Comparison of ENCODE assay signal across 1 cellular context in genomic region chr10:44958897-44959242, GRCh38.
TF ChIP-seq lines count a peak whose summit lies in the region.

No MANE protein-coding gene starts in this region.

TF ChIP-seq in HCT116, 20 proteins besides CTCF, POLR2A, EP300 and RAD21 (continued from another document):
- no peak for TF ChIP-seq ZBTB33 (IDR thresholded peaks at IDR 0.05; ENCODE audit: extremely low read depth, insufficient replicate concordance, low read length)
- TF ChIP-seq SRF (IDR thresholded peaks at IDR 0.05; ENCODE audit: low read depth): no peak
- no peak for TF ChIP-seq SP1 (IDR thresholded peaks at IDR 0.05; ENCODE audit: low read depth)
- no peak for TF ChIP-seq ELF1 (IDR thresholded peaks at IDR 0.05; ENCODE audit: borderline replicate concordance, low read depth)
- TF ChIP-seq JUND (IDR thresholded peaks at IDR 0.05): no peak
